In the genomic region with DNA sequence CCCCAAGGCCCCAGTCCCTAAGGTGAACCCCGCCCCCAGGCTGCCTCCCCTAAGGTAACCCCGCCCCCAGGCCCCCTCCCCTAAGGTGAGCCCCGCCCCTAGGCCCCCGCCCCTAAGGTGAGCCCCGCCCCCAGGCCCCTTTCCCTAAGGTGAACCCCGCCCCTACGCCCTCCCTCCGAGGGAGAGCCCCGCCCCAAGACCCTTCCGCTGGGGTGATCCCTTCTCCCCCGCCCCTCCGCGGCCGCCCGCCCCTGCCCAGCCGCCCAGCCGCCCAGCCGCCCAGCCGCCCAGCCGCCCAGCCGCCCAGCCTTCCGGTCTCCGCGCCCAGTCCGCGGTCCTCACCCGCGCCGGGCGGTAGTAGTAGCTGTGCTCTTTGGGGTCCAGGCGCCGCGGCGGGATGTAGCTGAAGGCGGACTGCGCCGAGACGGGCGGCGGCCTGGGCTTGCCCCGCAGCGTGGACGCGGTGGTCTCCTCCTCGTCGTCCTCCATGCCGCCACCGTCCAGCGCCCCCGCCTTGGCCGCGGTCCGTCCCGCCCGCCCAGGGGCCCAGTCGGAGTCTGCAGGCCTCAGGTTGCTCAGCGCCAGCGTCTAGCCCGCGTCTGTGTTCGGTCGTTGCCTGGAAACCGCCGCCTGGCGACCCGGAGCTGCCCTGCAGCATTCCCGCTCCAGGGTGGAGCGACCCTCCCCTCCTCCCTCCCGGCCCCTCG, we compare ENCODE assay signal across 1 cellular context.
TF ChIP-seq lines count a peak whose summit lies in the region.

A gene with protein sequence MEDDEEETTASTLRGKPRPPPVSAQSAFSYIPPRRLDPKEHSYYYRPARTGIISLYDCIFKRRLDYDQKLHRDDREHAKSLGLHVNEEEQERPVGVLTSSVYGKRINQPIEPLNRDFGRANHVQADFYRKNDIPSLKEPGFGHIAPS (minus strand): TSS at position 601 of the 707 bp plus-strand sequence. CDS start 112 bp downstream, at position 489.

TF ChIP-seq in liver, 16 proteins besides CTCF, POLR2A, EP300 and RAD21 (continued from another document):
- no peak for TF ChIP-seq HNF4A (conservative IDR thresholded peaks at IDR 0.05)
